ENCODE assay signal across 21 cellular contexts in genomic region chr19:4748589-4748988, GRCh38. TPM values are rescaled to one million over a fixed set of nuclear protein-coding genes. Genes with fewer than 3 reads are reported as not detected.
DNase-seq lines count a peak whose midpoint lies in the region; ATAC-seq and TF ChIP-seq lines count a peak whose summit lies in the region.
"Had no signal": no experiment of that assay in that cellular context is flagged by ENCODE, and none has a peak within 500 bp of the region (broad histone marks: within the 10 kb centered on the region; RNA-seq: fewer than 3 reads in every experiment).

No MANE protein-coding gene starts in this region.

- CTCF ChIA-PET in PC-3 (lab: Charles Lee), result no interaction called here
- CTCF ChIA-PET in naive thymus-derived CD4-positive, alpha-beta T cell (lab: Charles Lee), result no interaction called here

- no peak for ATAC-seq in PC-3
- peak; percentile 56 for ATAC-seq in mucosa of descending colon
- ATAC-seq in naive thymus-derived CD4-positive, alpha-beta T cell, result no peak
- no peak for ATAC-seq in naive thymus-derived CD8-positive, alpha-beta T cell
- ATAC-seq in lower lobe of right lung, result no peak
- ATAC-seq: activated CD8-positive, alpha-beta memory T cell treated with anti-CD3 and anti-CD28 coated beads, Interleukin-2, amount 10 ng/mL, durations not matched to agents 7 days and 5 days; gastrocnemius medialis; HCT116; Right ventricle myocardium inferior; T-cell had no signal

- no peaks in the 10 kb centered on the region for H3F3A ChIP-seq in PC-3 (ENCODE audit: low read length, unreplicated experiment)

- H3K4me2 ChIP-seq in PC-3 (ENCODE audit: low read length), result no peak overlapping the region

- intact Hi-C loops in PC-3 (cut with micrococcal nuclease) (no loop called here), mucosa of descending colon (cut with DNase I, micrococcal nuclease) (no loop called here), lower lobe of right lung (cut with DNase I) (no loop called here)
- intact Hi-C loops in naive thymus-derived CD4-positive, alpha-beta T cell (cut with micrococcal nuclease), result no loop called here

- POLR2A ChIA-PET in PC-3 (lab: Charles Lee; ENCODE audit: unreplicated experiment), result no interaction called here
- POLR2A ChIA-PET in naive thymus-derived CD4-positive, alpha-beta T cell (lab: Charles Lee), result no interaction called here
- POLR2A ChIA-PET in naive thymus-derived CD8-positive, alpha-beta T cell (lab: Charles Lee), result interaction anchor here (0.7 kb wide), 1 partner anchor 437 kb away, joined by 3 read pairs; no protein-coding TSS in a partner anchor

- H3K4me1 ChIP-seq in PC-3 (ENCODE audit: insufficient read depth, low read length), result peaks cover 9% of the 10 kb centered on the region; the same call in 1 of the 2 replicates
- no peaks in the 10 kb centered on the region for H3K4me1 ChIP-seq in mucosa of descending colon (ENCODE audit: low read depth)
- no peaks in the 10 kb centered on the region for H3K4me1 ChIP-seq in naive thymus-derived CD4-positive, alpha-beta T cell (ENCODE audit: control insufficient read depth in 2 of 2, insufficient read depth in 2 of 2, low read length in 2 of 2)
- H3K4me1 ChIP-seq in lower lobe of right lung, result no peaks in the 10 kb centered on the region

- H3K4me1 Mint-ChIP-seq in naive thymus-derived CD4-positive, alpha-beta T cell, result peaks cover 0 to 3% (median 0%) of the 10 kb centered on the region in 7 donors
- peaks cover 0 to 2% (median under 1%) of the 10 kb centered on the region in 4 donors for H3K4me1 Mint-ChIP-seq in naive thymus-derived CD8-positive, alpha-beta T cell
- H3K4me1 Mint-ChIP-seq: activated CD8-positive, alpha-beta memory T cell treated with anti-CD3 and anti-CD28 coated beads, Interleukin-2, amount 10 ng/mL, durations not matched to agents 7 days and 5 days; T-cell had no signal

- H3K9me3 ChIP-seq in PC-3 (ENCODE audit: low read length) (no peaks in the 10 kb centered on the region), mucosa of descending colon (no peaks in the 10 kb centered on the region), lower lobe of right lung (no peaks in the 10 kb centered on the region)
- peaks cover 0 to 4% (median 0%) of the 10 kb centered on the region in 3 experiments for H3K9me3 ChIP-seq in naive thymus-derived CD4-positive, alpha-beta T cell (ENCODE audit: control insufficient read depth in 2 of 3, low read length in 3 of 3)
- H3K9me3 ChIP-seq: gastrocnemius medialis had no signal

- H3K9me3 Mint-ChIP-seq in naive thymus-derived CD4-positive, alpha-beta T cell, result peaks cover 0 to 4% (median 0%) of the 10 kb centered on the region in 11 donors
- H3K9me3 Mint-ChIP-seq in naive thymus-derived CD8-positive, alpha-beta T cell, result peaks cover 0 to 9% (median 0%) of the 10 kb centered on the region in 9 donors
- H3K9me3 Mint-ChIP-seq: nephron, T-cell had no signal

- H3K79me2 ChIP-seq in PC-3 (ENCODE audit: low read length), result no peaks in the 10 kb centered on the region

- peaks cover 10% of the 10 kb centered on the region; the same call in 1 of the 2 replicates for H3K27me3 ChIP-seq in PC-3 (ENCODE audit: low read length)
- no peaks in the 10 kb centered on the region for H3K27me3 ChIP-seq in naive thymus-derived CD4-positive, alpha-beta T cell (ENCODE audit: control insufficient read depth in 2 of 2, insufficient read depth in 2 of 2, low read length in 2 of 2)
- H3K27me3 ChIP-seq in lower lobe of right lung (ENCODE audit: low read depth), result no peaks in the 10 kb centered on the region

- no peaks in the 10 kb centered on the region for H3K9me2 ChIP-seq in PC-3 (replicated peaks; ENCODE audit: low read length)

- H3K9ac ChIP-seq in PC-3 (ENCODE audit: low read length), result no peak overlapping the region

- no peak overlapping the region for H2AFZ ChIP-seq in PC-3 (ENCODE audit: low read length)

- no peak overlapping the region for H3K4me3 ChIP-seq in PC-3 (ENCODE audit: low read length)
- no peak overlapping the region for H3K4me3 ChIP-seq in mucosa of descending colon
- no peak overlapping the region for H3K4me3 ChIP-seq in naive thymus-derived CD4-positive, alpha-beta T cell (ENCODE audit: low read length)
- H3K4me3 ChIP-seq in lower lobe of right lung, result no peak overlapping the region
- H3K4me3 ChIP-seq: gastrocnemius medialis, skin epidermis, tibial artery had no signal

- no peak overlapping the region for H3K27ac Mint-ChIP-seq in naive thymus-derived CD4-positive, alpha-beta T cell
- H3K27ac Mint-ChIP-seq in naive thymus-derived CD8-positive, alpha-beta T cell, result no peak overlapping the region
- H3K27ac Mint-ChIP-seq: activated CD8-positive, alpha-beta memory T cell treated with anti-CD3 and anti-CD28 coated beads, Interleukin-2, amount 10 ng/mL, durations not matched to agents 7 days and 5 days; activated naive CD8-positive, alpha-beta T cell; nephron; progenitor cell of endocrine pancreas; T-cell had no signal

- BruUV-seq in PC-3 (replicated peaks; lab: Mats Ljungman, UMichigan), result no TSS peak

- H3K27me3 Mint-ChIP-seq in naive thymus-derived CD4-positive, alpha-beta T cell, result peaks cover 17 to 33% (median 20%) of the 10 kb centered on the region in 5 donors
- H3K27me3 Mint-ChIP-seq in naive thymus-derived CD8-positive, alpha-beta T cell, result peaks cover 9 to 43% (median 24%) of the 10 kb centered on the region in 5 donors

- H3K4me3 Mint-ChIP-seq in naive thymus-derived CD4-positive, alpha-beta T cell, result no peak overlapping the region
- H3K4me3 Mint-ChIP-seq in naive thymus-derived CD8-positive, alpha-beta T cell, result no peak overlapping the region
- H3K4me3 Mint-ChIP-seq: activated CD8-positive, alpha-beta memory T cell treated with anti-CD3 and anti-CD28 coated beads, Interleukin-2, amount 10 ng/mL, durations not matched to agents 7 days and 5 days; activated naive CD8-positive, alpha-beta T cell; nephron; T-cell had no signal

- in situ Hi-C loops in KBM-7 (cut with MboI; ENCODE audit: low pct_unique_long_range_greater_than_20kb, low sequenced_read_pairs), result no loop called here

- no peaks in the 10 kb centered on the region for H4K20me1 ChIP-seq in PC-3 (ENCODE audit: low read length)

- H3K36me3 ChIP-seq in PC-3 (ENCODE audit: low read depth, low read length) (no peaks in the 10 kb centered on the region), mucosa of descending colon (ENCODE audit: low read depth) (no peaks in the 10 kb centered on the region), lower lobe of right lung (no peaks in the 10 kb centered on the region)
- no peaks in the 10 kb centered on the region for H3K36me3 ChIP-seq in naive thymus-derived CD4-positive, alpha-beta T cell (ENCODE audit: control insufficient read depth in 2 of 3, insufficient read depth in 3 of 3, low read length in 3 of 3)
- H3K36me3 ChIP-seq: gastrocnemius medialis, tibial artery had no signal

- TF ChIP-seq CTCF in PC-3 (conservative IDR thresholded peaks at IDR 0.05; ENCODE audit: low read depth, low read length) (no peak), mucosa of descending colon (IDR thresholded peaks at IDR 0.05) (no peak), lower lobe of right lung (IDR thresholded peaks at IDR 0.05) (no peak)

- H3K27ac ChIP-seq in PC-3 (ENCODE audit: low read length) (no peak overlapping the region), lower lobe of right lung (no peak overlapping the region)
- no peak overlapping the region for H3K27ac ChIP-seq in naive thymus-derived CD4-positive, alpha-beta T cell (ENCODE audit: low read depth, low read length)
- H3K27ac ChIP-seq: gastrocnemius medialis, skin epidermis, tibial artery had no signal

- DNase-seq in COLO668 (lab: John Stamatoyannopoulos, UW; ENCODE audit: unreplicated experiment), result peak; percentile 46
- DNase-seq in KBM-7, result peak; percentile 21
- DNase-seq in PC-3, result peak; percentile 36
- DNase-seq in mucosa of descending colon, result no peak
- DNase-seq in naive thymus-derived CD4-positive, alpha-beta T cell, result no peak
- DNase-seq in naive thymus-derived CD8-positive, alpha-beta T cell, result no peak
- DNase-seq in lower lobe of right lung, result no peak
- DNase-seq: activated CD4-positive, alpha-beta T cell treated with anti-CD3 and anti-CD28 coated beads for 48 hours; activated CD8-positive, alpha-beta memory T cell treated with anti-CD3 and anti-CD28 coated beads, Interleukin-2, amount 10 ng/mL, durations not matched to agents 7 days and 5 days; effector CD8-positive, alpha-beta T cell; gastrocnemius medialis; NCI-H146; stimulated activated naive CD4-positive, alpha-beta T cell treated with Interleukin-2 at 50 U/mL for 16 hours; T-cell; tibial artery had no signal

- peaks cover 0 to 6% (median 0%) of the 10 kb centered on the region in 5 donors for H3K36me3 Mint-ChIP-seq in naive thymus-derived CD4-positive, alpha-beta T cell
- H3K36me3 Mint-ChIP-seq in naive thymus-derived CD8-positive, alpha-beta T cell, result no peaks in the 10 kb centered on the region
- H3K36me3 Mint-ChIP-seq: activated CD8-positive, alpha-beta memory T cell treated with anti-CD3 and anti-CD28 coated beads, Interleukin-2, amount 10 ng/mL, durations not matched to agents 7 days and 5 days; activated naive CD8-positive, alpha-beta T cell; T-cell had no signal

RNA-seq across cellular contexts. Expression of gene DPP9, which starts 24.9 kb away (rescaled TPM):
- total RNA-seq in PC-3 (2014; rRNA removed) (129 and 215 TPM in 2 replicates), mucosa of descending colon (10 to 100 TPM; 67.8 to 89.3 (median 74.0) TPM), lower lobe of right lung (79.6 TPM)
- total RNA-seq in naive thymus-derived CD4-positive, alpha-beta T cell, result 10 to 100 TPM; 71.2 to 90.7 (median 81.4) TPM
- polyA plus RNA-seq in naive thymus-derived CD4-positive, alpha-beta T cell, result 10 to 100 TPM; 16.4 to 32.9 TPM
- 10 to 100 TPM; 82.3 to 86.6 TPM for total RNA-seq in naive thymus-derived CD8-positive, alpha-beta T cell
- polyA plus RNA-seq in naive thymus-derived CD8-positive, alpha-beta T cell, result 10 to 100 TPM; 16.1 to 30.6 (median 21.9) TPM

RNA-seq across cellular contexts. Expression of gene FEM1A, which starts 42.9 kb away (rescaled TPM):
- total RNA-seq in PC-3 (2014; rRNA removed), result 28.1 and 30.6 TPM in 2 replicates
- 10 to 100 TPM; 10.5 to 15.2 (median 11.4) TPM for total RNA-seq in mucosa of descending colon
- 10 to 100 TPM; 10.2 to 17.2 (median 14.4) TPM for total RNA-seq in naive thymus-derived CD4-positive, alpha-beta T cell
- polyA plus RNA-seq in naive thymus-derived CD4-positive, alpha-beta T cell, result 1 to 10 TPM; 2.4 to 6.3 TPM
- total RNA-seq in naive thymus-derived CD8-positive, alpha-beta T cell, result 10 to 100 TPM; 15.1 to 15.2 TPM
- 1 to 10 TPM; 1.7 to 3.6 (median 2.5) TPM for polyA plus RNA-seq in naive thymus-derived CD8-positive, alpha-beta T cell
- total RNA-seq in lower lobe of right lung, result 13.3 TPM

Comparison
In these comparisons a context has a peak if more than half of its experiments do, and no peak if none do; other contexts are left out.
1. DNase-seq: peak in COLO668 (single experiment), KBM-7 (single experiment) and PC-3 (single experiment); none in mucosa of descending colon (0 of 3), naive thymus-derived CD4-positive, alpha-beta T cell (0 of 9), naive thymus-derived CD8-positive, alpha-beta T cell (0 of 10) and lower lobe of right lung (single experiment).